1 cellular context compared by ENCODE assay signal in genomic region chr6:24356310-24357035, GRCh38.
TF ChIP-seq lines count a peak whose summit lies in the region.

No MANE protein-coding gene starts in this region.

TF ChIP-seq in K562, 482 proteins besides CTCF, POLR2A, EP300 and RAD21:
- TF ChIP-seq CAMTA2 (CRISPR knock-in tag; conservative IDR thresholded peaks at IDR 0.05) (no peak), HDAC3 (IDR thresholded peaks at IDR 0.05; ENCODE audit: borderline replicate concordance, partially characterized antibody) (no peak), CEBPB (tag; IDR thresholded peaks at IDR 0.05) (0 out of 2 replicates have a peak, but pooled peaks have one; percentile 19), ZFP36 (IDR thresholded peaks at IDR 0.05; ENCODE audit: low read depth, low read length, partially characterized antibody) (no peak)
